ENCODE assay signal across 8 cellular contexts in the genomic region with DNA sequence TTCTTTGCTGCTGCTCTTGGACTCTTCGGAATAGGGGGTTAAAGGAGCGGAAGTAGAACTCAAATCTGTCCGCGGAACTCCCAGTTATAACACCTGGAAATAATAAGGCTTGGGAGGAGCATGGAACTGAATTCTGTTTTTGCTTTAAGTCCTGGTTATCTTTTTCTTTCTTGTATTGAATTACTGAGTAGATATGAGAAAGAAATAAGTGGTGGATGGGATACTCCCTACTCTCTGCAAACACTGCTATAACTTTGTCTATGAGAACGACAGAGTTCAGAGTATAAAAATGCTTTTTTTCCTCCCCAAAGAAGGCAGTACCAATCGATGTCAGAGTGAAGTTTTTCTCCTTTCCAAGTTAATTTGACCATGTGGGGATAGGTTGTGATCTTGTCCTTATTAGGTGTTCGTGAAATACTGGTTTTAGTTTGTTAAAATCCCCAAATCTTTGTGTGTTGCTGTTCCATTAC. TPM values are rescaled to one million over a fixed set of nuclear protein-coding genes. Genes with fewer than 3 reads are reported as not detected.
DNase-seq lines count a peak whose midpoint lies in the region; ATAC-seq and TF ChIP-seq lines count a peak whose summit lies in the region.

No MANE protein-coding gene starts in this region.

- H3K27me3 Mint-ChIP-seq in activated CD4-positive, alpha-beta memory T cell treated with anti-CD3 and anti-CD28 coated beads for 36 hours: no peaks in the 10 kb centered on the region

- TF ChIP-seq POLR2A in prostate gland (IDR thresholded peaks at IDR 0.05): no peak

- intact Hi-C loops in activated CD4-positive, alpha-beta memory T cell treated with anti-CD3 and anti-CD28 coated beads for 36 hours (cut with micrococcal nuclease): loop anchor here (1.0 kb wide), 1 partner anchor 84 kb away; no protein-coding TSS in a partner anchor
- intact Hi-C loops in prostate gland (cut with DNase I): no loop called here

- H3K27ac Mint-ChIP-seq in activated CD4-positive, alpha-beta memory T cell treated with anti-CD3 and anti-CD28 coated beads for 36 hours: peak overlapping the region; percentile 91

- TF ChIP-seq CTCF in foreskin keratinocyte (conservative IDR thresholded peaks at IDR 0.05) (no peak), prostate gland (IDR thresholded peaks at IDR 0.05) (no peak)

- DNase-seq in DMS53 treated with DMSO at 0.1 percent for 48 hours (lab: John Stamatoyannopoulos, UW; ENCODE audit: unreplicated experiment): peak; percentile 2
- peak; percentile 69 for DNase-seq in KG1 (lab: John Stamatoyannopoulos, UW)
- no peak for DNase-seq in activated CD4-positive, alpha-beta memory T cell treated with anti-CD3 and anti-CD28 coated beads for 36 hours
- peak in 1 of 2 donors; percentile 66 for DNase-seq in foreskin keratinocyte
- peak; percentile 28 for DNase-seq in prostate gland (ENCODE audit: low spot score)
- no peak for DNase-seq in cortex of kidney (lab: John Stamatoyannopoulos, UW)

- no peaks in the 10 kb centered on the region for H3K9me3 ChIP-seq in prostate gland

- CTCF ChIA-PET in activated CD4-positive, alpha-beta memory T cell treated with anti-CD3 and anti-CD28 coated beads for 36 hours (lab: Charles Lee): no interaction called here

- H3K27me3 ChIP-seq in foreskin keratinocyte (no peaks in the 10 kb centered on the region), prostate gland (replicated peaks; ENCODE audit: insufficient read depth) (no peaks in the 10 kb centered on the region)

- H3K4me1 Mint-ChIP-seq in activated CD4-positive, alpha-beta memory T cell treated with anti-CD3 and anti-CD28 coated beads for 36 hours (ENCODE audit: low read depth): peaks cover 59% of the 10 kb centered on the region

- POLR2A ChIA-PET in activated CD4-positive, alpha-beta memory T cell treated with anti-CD3 and anti-CD28 coated beads for 36 hours (lab: Charles Lee): no interaction called here

- 1% methylated on average over 7 of the region's 7 CpGs for WGBS in prostate gland

- no peaks in the 10 kb centered on the region for H3K36me3 ChIP-seq in prostate gland

- peak overlapping the region; percentile 98 for H3K4me3 Mint-ChIP-seq in activated CD4-positive, alpha-beta memory T cell treated with anti-CD3 and anti-CD28 coated beads for 36 hours

- H3K36me3 Mint-ChIP-seq in activated CD4-positive, alpha-beta memory T cell treated with anti-CD3 and anti-CD28 coated beads for 36 hours: peaks cover 9% of the 10 kb centered on the region

- peak overlapping the region; percentile 90 to 99 for H3K4me3 ChIP-seq in prostate gland

- peak overlapping the region; percentile 63 for H3K27ac ChIP-seq in foreskin keratinocyte
- peak overlapping the region; percentile 92 to 98 for H3K27ac ChIP-seq in prostate gland

- no peak for ATAC-seq in foreskin keratinocyte
- ATAC-seq in HG02885 (IDR thresholded peaks at IDR 0.05; ENCODE audit: poor library complexity, unreplicated experiment): no peak
- ATAC-seq in GM18498 (IDR thresholded peaks at IDR 0.05; ENCODE audit: unreplicated experiment): no peak

- H3K4me1 ChIP-seq in foreskin keratinocyte: peaks cover 16% of the 10 kb centered on the region
- peaks cover 2% of the 10 kb centered on the region for H3K4me1 ChIP-seq in prostate gland (replicated peaks)

- H3K9me3 Mint-ChIP-seq in activated CD4-positive, alpha-beta memory T cell treated with anti-CD3 and anti-CD28 coated beads for 36 hours: peaks cover 4% of the 10 kb centered on the region

RNA-seq across cellular contexts. Expression of gene RIC1, which starts 1.2 kb away (rescaled TPM):
- 10 to 100 TPM; 14.1 to 15.0 TPM for total RNA-seq in activated CD4-positive, alpha-beta memory T cell treated with anti-CD3 and anti-CD28 coated beads for 36 hours
- total RNA-seq in foreskin keratinocyte: 15.6 TPM in 2 replicates
- 2.4 and 3.0 TPM in 2 replicates for polyA plus RNA-seq in foreskin keratinocyte
- total RNA-seq in prostate gland: 10 to 100 TPM; 18.0 to 49.8 TPM

Comparison
In these comparisons a context has a peak if more than half of its experiments do, and no peak if none do; other contexts are left out.
1. DNase-seq: peak in DMS53 treated with DMSO at 0.1 percent for 48 hours (single experiment), KG1 (single experiment) and prostate gland (single experiment); none in activated CD4-positive, alpha-beta memory T cell treated with anti-CD3 and anti-CD28 coated beads for 36 hours (single experiment) and cortex of kidney (single experiment).